10 cellular contexts compared by ENCODE assay signal in genomic region chr2:201220102-201220570, GRCh38. TPM values are rescaled to one million over a fixed set of nuclear protein-coding genes. Genes with fewer than 3 reads are reported as not detected.
A peak's percentile ranks its signal among the peaks of the same experiment; 100 is the strongest.
DNase-seq lines count a peak whose midpoint lies in the region; ATAC-seq and TF ChIP-seq lines count a peak whose summit lies in the region.
"Had no signal": no experiment of that assay in that cellular context is flagged by ENCODE, and none has a peak within 500 bp of the region (broad histone marks: within the 10 kb centered on the region; RNA-seq: fewer than 3 reads in every experiment).

No MANE protein-coding gene starts in this region.

- peaks cover 22% of the 10 kb centered on the region for H3K36me3 Mint-ChIP-seq in stimulated activated effector memory CD8-positive, alpha-beta T cell treated with anti-CD3 and anti-CD28 coated beads, Interleukin-12 subunit alpha, Interleukin-12 subunit beta, amount 100 ng/mL, for 72 hours

- H3K36me3 ChIP-seq in PC-9 (ENCODE audit: low read depth) = no peaks in the 10 kb centered on the region
- peaks cover 0 to 31% (median 19%) of the 10 kb centered on the region in 9 donors for H3K36me3 ChIP-seq in heart left ventricle
- H3K36me3 ChIP-seq: gastrocnemius medialis had no signal

- H3K27me3 ChIP-seq in PC-9 (ENCODE audit: insufficient read depth, low read depth) (no peaks in the 10 kb centered on the region), heart left ventricle (no peaks in the 10 kb centered on the region)
- H3K27me3 ChIP-seq: gastrocnemius medialis had no signal

- no TSS peak for BruUV-seq in PC-9 (replicated peaks; lab: Mats Ljungman, UMichigan)

- no peak overlapping the region for H2AFZ ChIP-seq in PC-9

- H3F3A ChIP-seq in PC-9 (ENCODE audit: insufficient read depth, low read depth) = no peaks in the 10 kb centered on the region

- H4K20me1 ChIP-seq in PC-9 (ENCODE audit: insufficient read depth) = no peaks in the 10 kb centered on the region

- peak overlapping the region; percentile 53 for H3K4me2 ChIP-seq in PC-9

- intact Hi-C loops in PC-9 (cut with micrococcal nuclease; ENCODE audit: unreplicated experiment) = loop anchor here (1.0 kb wide), 1 partner anchor 12 kb away; no protein-coding TSS in a partner anchor
- intact Hi-C loops in heart left ventricle (cut with DNase I) = loop anchor here in 1 of 10 donors (5.0 kb wide), 1 partner anchor 33 kb away; no protein-coding TSS in a partner anchor

- H3K9me3 Mint-ChIP-seq in stimulated activated effector memory CD8-positive, alpha-beta T cell treated with anti-CD3 and anti-CD28 coated beads, Interleukin-12 subunit alpha, Interleukin-12 subunit beta, amount 100 ng/mL, for 72 hours = no peaks in the 10 kb centered on the region

- DNase-seq in NOMO-1 (lab: John Stamatoyannopoulos, UW; ENCODE audit: unreplicated experiment in 2 of 2) = peak; percentile 11 to 15
- DNase-seq in NOMO-1 treated with dmso at 0.1 percent for 144 hours (lab: John Stamatoyannopoulos, UW; ENCODE audit: unreplicated experiment) = no peak
- peak; percentile 53 to 68 for DNase-seq in PC-9
- peak in 2 of 5 donors; percentile 58 to 60 for DNase-seq in heart left ventricle
- no peak for DNase-seq in stimulated activated effector memory CD8-positive, alpha-beta T cell treated with anti-CD3 and anti-CD28 coated beads, Interleukin-12 subunit alpha, Interleukin-12 subunit beta, amount 100 ng/mL, for 72 hours (ENCODE audit: low spot score in 2 of 2)
- DNase-seq in midbrain (lab: John Stamatoyannopoulos, UW) = no peak
- no peak for DNase-seq in GM13977 (ENCODE audit: low spot score)
- DNase-seq: gastrocnemius medialis, NCI-H1092 had no signal

- peak overlapping the region; percentile 49 for H3K27ac ChIP-seq in PC-9
- H3K27ac ChIP-seq in heart left ventricle = peak overlapping the region in 10 of 12 donors; percentile 4 to 84 (median 52)

- ATAC-seq in heart left ventricle (peak; percentile 57 to 78 (median 71)), GM18511 (IDR thresholded peaks at IDR 0.05; ENCODE audit: unreplicated experiment) (no peak)
- ATAC-seq in stimulated activated effector memory CD8-positive, alpha-beta T cell treated with anti-CD3 and anti-CD28 coated beads, Interleukin-12 subunit alpha, Interleukin-12 subunit beta, amount 100 ng/mL, for 72 hours = no peak
- ATAC-seq: gastrocnemius medialis had no signal

- H3K4me1 Mint-ChIP-seq in stimulated activated effector memory CD8-positive, alpha-beta T cell treated with anti-CD3 and anti-CD28 coated beads, Interleukin-12 subunit alpha, Interleukin-12 subunit beta, amount 100 ng/mL, for 72 hours = peaks cover 17% of the 10 kb centered on the region

- no peak overlapping the region for H3K4me3 ChIP-seq in PC-9
- H3K4me3 ChIP-seq in heart left ventricle = no peak overlapping the region
- H3K4me3 ChIP-seq: gastrocnemius medialis had no signal

- H3K27ac Mint-ChIP-seq in stimulated activated effector memory CD8-positive, alpha-beta T cell treated with anti-CD3 and anti-CD28 coated beads, Interleukin-12 subunit alpha, Interleukin-12 subunit beta, amount 100 ng/mL, for 72 hours = peak overlapping the region; percentile 35

- TF ChIP-seq CTCF in PC-9 (conservative IDR thresholded peaks at IDR 0.05) (no peak), heart left ventricle (IDR thresholded peaks at IDR 0.05) (no peak), GM13977 (IDR thresholded peaks at IDR 0.05; ENCODE audit: extremely low read depth, insufficient read depth, missing control alignments) (no peak)

- POLR2A ChIA-PET in PC-9 (lab: Charles Lee; ENCODE audit: unreplicated experiment) = no interaction called here

- H3K9me2 ChIP-seq in PC-9 (ENCODE audit: insufficient read depth) = no peaks in the 10 kb centered on the region

- H3K79me2 ChIP-seq in PC-9 (ENCODE audit: low read depth) = no peaks in the 10 kb centered on the region

- H3K4me1 ChIP-seq in PC-9 (replicated peaks; ENCODE audit: insufficient read depth) (peaks cover 24% of the 10 kb centered on the region), heart left ventricle (peaks cover 2 to 37% (median 24%) of the 10 kb centered on the region in 12 donors)
- H3K4me1 ChIP-seq: gastrocnemius medialis had no signal

- no peak for TF ChIP-seq POLR2A in heart left ventricle (IDR thresholded peaks at IDR 0.05)

- 7 to 15% (median 10%) methylated on average over 4 of the region's 4 CpGs for WGBS in heart left ventricle, 4 donors

- H3K9me3 ChIP-seq in PC-9 (ENCODE audit: insufficient read depth, low read depth) (no peaks in the 10 kb centered on the region), heart left ventricle (no peaks in the 10 kb centered on the region)
- H3K9me3 ChIP-seq: gastrocnemius medialis had no signal

- CTCF ChIA-PET in PC-9 (lab: Charles Lee) = interaction anchor here (0.6 to 2.4 kb wide), 2 partner anchors 12 to 355 kb away, joined by 6 to 11 read pairs; partner anchors contain the start of gene CLK1

- no peak overlapping the region for H3K4me3 Mint-ChIP-seq in stimulated activated effector memory CD8-positive, alpha-beta T cell treated with anti-CD3 and anti-CD28 coated beads, Interleukin-12 subunit alpha, Interleukin-12 subunit beta, amount 100 ng/mL, for 72 hours

- in situ Hi-C loops in GM13977 (cut with MboI; ENCODE audit: low pct_unique_long_range_greater_than_20kb, low sequenced_read_pairs, unreplicated experiment) = no loop called here

RNA-seq across cellular contexts. Expression of gene CASP10, which starts 37.2 kb away (rescaled TPM):
- 15.2 and 16.9 TPM in 2 replicates for total RNA-seq in PC-9 (2021)
- 10 to 100 TPM in 2 of 9 donors, 1 to 10 TPM in 7; 4.3 to 24.0 (median 5.8) TPM for total RNA-seq in heart left ventricle
- polyA plus RNA-seq in heart left ventricle = 1 to 10 TPM; 2.8 to 3.5 TPM

RNA-seq across cellular contexts. Expression of gene CASP8, which starts 40.2 kb away (rescaled TPM):
- total RNA-seq in PC-9 (2021) = 42.4 and 48.2 TPM in 2 replicates
- 10 to 100 TPM in 1 of 9 donors, 1 to 10 TPM in 8; 2.0 to 15.7 (median 3.0) TPM for total RNA-seq in heart left ventricle
- polyA plus RNA-seq in heart left ventricle = 1 to 10 TPM; 1.8 to 2.9 TPM

Comparison
In these comparisons a context has a peak if more than half of its experiments do, and no peak if none do; other contexts are left out.
1. DNase-seq: peak in NOMO-1 (2 of 2) and PC-9 (2 of 2); none in NOMO-1 treated with dmso at 0.1 percent for 144 hours (single experiment), stimulated activated effector memory CD8-positive, alpha-beta T cell treated with anti-CD3 and anti-CD28 coated beads, Interleukin-12 subunit alpha, Interleukin-12 subunit beta, amount 100 ng/mL, for 72 hours (0 of 2), midbrain (single experiment) and GM13977 (single experiment).
2. ATAC-seq: peak in heart left ventricle (4 of 4); none in stimulated activated effector memory CD8-positive, alpha-beta T cell treated with anti-CD3 and anti-CD28 coated beads, Interleukin-12 subunit alpha, Interleukin-12 subunit beta, amount 100 ng/mL, for 72 hours (single experiment) and GM18511 (single experiment).